10 cellular contexts compared by ENCODE assay signal in the genomic region with DNA sequence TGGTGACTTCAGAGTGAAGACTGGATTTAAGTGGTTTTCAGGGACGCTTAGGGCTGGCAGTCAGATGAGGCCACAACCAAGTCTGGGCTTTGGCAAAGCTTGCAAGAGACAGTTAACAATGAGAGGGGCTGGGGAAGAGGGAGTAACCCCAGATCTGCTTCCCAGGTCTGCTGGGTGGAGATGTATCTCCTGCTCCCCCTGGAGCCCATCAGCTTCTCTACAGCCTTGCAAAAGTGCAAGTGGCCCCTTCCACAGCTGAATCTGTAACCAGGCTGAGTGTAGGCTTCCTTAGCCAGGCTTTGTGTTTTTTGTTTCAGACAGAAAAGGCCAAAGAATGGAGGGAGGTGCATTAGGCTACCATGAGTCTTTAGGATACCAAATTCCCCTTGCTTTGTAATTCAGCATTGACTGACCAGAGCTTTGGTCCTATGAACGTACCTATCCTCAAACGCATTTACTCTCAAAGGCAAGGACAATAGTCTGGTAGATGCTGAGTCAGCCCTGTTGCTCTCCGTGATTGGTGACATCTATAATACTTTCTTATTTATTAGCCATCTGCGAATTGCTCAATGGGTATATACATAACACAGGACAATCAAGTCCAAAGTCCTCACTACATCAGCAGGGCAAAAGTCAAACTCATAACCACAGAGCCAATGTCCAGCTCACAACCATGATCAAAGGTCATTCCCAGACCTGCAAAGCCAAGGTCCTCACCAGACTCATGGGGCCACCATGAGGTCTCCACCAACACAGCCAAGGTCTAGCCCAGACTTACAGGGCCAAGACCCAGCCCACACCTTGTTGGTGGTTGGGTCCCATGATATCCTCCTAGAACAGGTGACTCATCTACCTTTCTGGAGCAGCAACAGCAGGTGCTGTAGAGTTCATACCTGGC. TPM values are rescaled to one million over a fixed set of nuclear protein-coding genes. Genes with fewer than 3 reads are reported as not detected.
A peak's percentile ranks its signal among the peaks of the same experiment; 100 is the strongest.
DNase-seq lines count a peak whose midpoint lies in the region; ATAC-seq and TF ChIP-seq lines count a peak whose summit lies in the region.
"Had no signal": no experiment of that assay in that cellular context is flagged by ENCODE, and none has a peak within 500 bp of the region (broad histone marks: within the 10 kb centered on the region; RNA-seq: fewer than 3 reads in every experiment).

No MANE protein-coding gene starts in this region.

- H2BK120ac ChIP-seq in mesendoderm (ENCODE audit: low read depth, low read length) = no peak overlapping the region

- H3K56ac ChIP-seq in mesendoderm (ENCODE audit: low read length) = no peak overlapping the region

- no peak overlapping the region for H2AFZ ChIP-seq in mammary epithelial cell (ENCODE audit: low read depth, low read length)

- no TSS peak for BruUV-seq in mammary epithelial cell (replicated peaks; lab: Mats Ljungman, UMichigan)

- peak; percentile 11 to 32 for TF ChIP-seq CTCF in mammary epithelial cell (conservative IDR thresholded peaks at IDR 0.05 in 1 of 2, IDR thresholded peaks at IDR 0.05 in 1 of 2; ENCODE audit: extremely low read depth in 1 of 2, insufficient read depth in 1 of 2, low read depth in 1 of 2, low read length in 2 of 2)

- H3K79me2 ChIP-seq in mammary epithelial cell (ENCODE audit: insufficient read depth, low read length) (no peaks in the 10 kb centered on the region), mesendoderm (ENCODE audit: control insufficient read depth, insufficient read depth, low read length) (no peaks in the 10 kb centered on the region)

- H2BK15ac ChIP-seq in mesendoderm (replicated peaks; ENCODE audit: low read depth) = no peak overlapping the region

- ATAC-seq in GM21528 (IDR thresholded peaks at IDR 0.05; ENCODE audit: low FRiP score, unreplicated experiment) (no peak), GM19397 (IDR thresholded peaks at IDR 0.05; ENCODE audit: unreplicated experiment) (no peak), GM18873 (IDR thresholded peaks at IDR 0.05; ENCODE audit: low FRiP score, unreplicated experiment) (no peak)

- intact Hi-C loops in mammary epithelial cell (cut with micrococcal nuclease) = no loop called here

- CTCF ChIA-PET in mammary epithelial cell (lab: Charles Lee; ENCODE audit: low non-redundant PET) = interaction anchor here (0.7 kb wide), 1 partner anchor 93 kb away, joined by 4 read pairs; no protein-coding TSS in a partner anchor

- H3K27ac ChIP-seq in mammary epithelial cell (ENCODE audit: insufficient read depth, low read depth, low read length) (no peak overlapping the region), mesendoderm (ENCODE audit: low read depth, low read length) (no peak overlapping the region)

- H3K9ac ChIP-seq in mammary epithelial cell (ENCODE audit: insufficient read depth, low read length) (no peak overlapping the region), mesendoderm (ENCODE audit: low read length) (no peak overlapping the region)

- H3K36me3 ChIP-seq in mammary epithelial cell (ENCODE audit: insufficient read depth, low read length) (no peaks in the 10 kb centered on the region), mesendoderm (ENCODE audit: control insufficient read depth, insufficient read depth, low read length) (no peaks in the 10 kb centered on the region)

- no peaks in the 10 kb centered on the region for H4K20me1 ChIP-seq in mammary epithelial cell (ENCODE audit: insufficient read depth, low read length)

- no peak overlapping the region for H3K4me3 ChIP-seq in mammary epithelial cell (replicated peaks in 1 of 3; ENCODE audit: insufficient read depth in 1 of 3, low read depth in 2 of 3, low read length in 3 of 3)
- H3K4me3 ChIP-seq in mesendoderm (ENCODE audit: low read length) = no peak overlapping the region
- H3K4me3 ChIP-seq: lung had no signal

- H2BK5ac ChIP-seq in mesendoderm (ENCODE audit: low read length) = no peak overlapping the region

- DNase-seq in NCI-H2171 treated with DMSO at 0.1 percent for 48 hours (lab: John Stamatoyannopoulos, UW) (peak; percentile 1), NCI-H2171 (lab: John Stamatoyannopoulos, UW) (no peak), MV-4-11 (lab: John Stamatoyannopoulos, UW) (peak; percentile 48), mammary epithelial cell (peak; percentile 14), mesendoderm (peak; percentile 67)

- in situ Hi-C loops in mammary epithelial cell (cut with MboI; ENCODE audit: low sequenced_read_pairs in 2 of 2) = loop anchor here in 1 of 2 donors (10.0 kb wide), 1 partner anchor 171 kb away; the partner anchor contains the start of gene SEC22C

- H3K4me2 ChIP-seq in mammary epithelial cell (ENCODE audit: insufficient read depth, low read depth, low read length) = no peak overlapping the region
- no peak overlapping the region for H3K4me2 ChIP-seq in mesendoderm (ENCODE audit: low read length)

- H3K27me3 ChIP-seq in mammary epithelial cell (ENCODE audit: insufficient read depth, low read length) = no peaks in the 10 kb centered on the region
- no peaks in the 10 kb centered on the region for H3K27me3 ChIP-seq in mesendoderm (ENCODE audit: insufficient read depth, low read length, poor library complexity)

- H3K18ac ChIP-seq in mesendoderm (ENCODE audit: low read length) = no peak overlapping the region

- WGBS in mammary epithelial cell (ENCODE audit: low coverage, missing lambda C conversion rate) = 75% methylated on average over 5 of the region's 5 CpGs
- WGBS in mesendoderm (ENCODE audit: extremely low coverage, insufficient coverage, low lambda C conversion rate) = no CpG with 5 or more reads among the region's 5 CpGs

- no peak overlapping the region for H4K5ac ChIP-seq in mesendoderm (ENCODE audit: low read length)

- no peak overlapping the region for H3K4ac ChIP-seq in mesendoderm (ENCODE audit: low read depth, low read length)

- no peak overlapping the region for H2AK5ac ChIP-seq in mesendoderm (ENCODE audit: low read length)

- H3K4me1 ChIP-seq in mammary epithelial cell (ENCODE audit: insufficient read depth, low read length) = no peaks in the 10 kb centered on the region
- no peaks in the 10 kb centered on the region for H3K4me1 ChIP-seq in mesendoderm (ENCODE audit: control insufficient read depth, low read depth, low read length)

- dilution Hi-C loops in mammary epithelial cell (cut with HindIII; ENCODE audit: low sequenced_read_pairs) = loop anchor here (5.0 kb wide), 2 partner anchors 44 to 91 kb away; no protein-coding TSS in a partner anchor

- H4K8ac ChIP-seq in mesendoderm (ENCODE audit: low read depth, low read length) = no peak overlapping the region

- H3K23ac ChIP-seq in mesendoderm (ENCODE audit: low read length) = no peak overlapping the region

- no peaks in the 10 kb centered on the region for H3K9me3 ChIP-seq in mammary epithelial cell (replicated peaks; ENCODE audit: insufficient read depth, low read length)

- no peaks in the 10 kb centered on the region for H3K79me1 ChIP-seq in mesendoderm (ENCODE audit: low read length)

RNA-seq across cellular contexts. Expression of gene CCDC13, which starts 17.1 kb away (rescaled TPM):
- total RNA-seq in mammary epithelial cell = under 1 TPM; 0.49 to 0.50 TPM
- polyA plus RNA-seq in mammary epithelial cell = 0.15 TPM
- polyA minus RNA-seq in mammary epithelial cell = not detected
- 0.20 TPM for polyA plus RNA-seq in mesendoderm (2013, experiment 1 of 2)
- 0.20 TPM for polyA plus RNA-seq in mesendoderm (2013, experiment 2 of 2)

RNA-seq across cellular contexts. Expression of gene HIGD1A, which starts 48.4 kb away (rescaled TPM):
- 100 to 1,000 TPM; 139 to 165 TPM for total RNA-seq in mammary epithelial cell
- polyA plus RNA-seq in mammary epithelial cell = 170 TPM
- polyA minus RNA-seq in mammary epithelial cell = 31.3 TPM
- polyA plus RNA-seq in mesendoderm (2013, experiment 1 of 2) = 244 TPM
- polyA plus RNA-seq in mesendoderm (2013, experiment 2 of 2) = 237 TPM

RNA-seq across cellular contexts. Expression of gene ACKR2, which starts 53.3 kb away (rescaled TPM):
- total RNA-seq in mammary epithelial cell = under 1 TPM; 0.52 to 0.67 TPM
- 0.19 TPM for polyA plus RNA-seq in mammary epithelial cell
- not detected for polyA minus RNA-seq in mammary epithelial cell
- 0.27 TPM for polyA plus RNA-seq in mesendoderm (2013, experiment 1 of 2)
- polyA plus RNA-seq in mesendoderm (2013, experiment 2 of 2) = 0.27 TPM

RNA-seq across cellular contexts. Expression of gene HHATL, which starts 53.3 kb away (rescaled TPM):
- not detected for total RNA-seq in mammary epithelial cell
- not detected for polyA plus RNA-seq in mammary epithelial cell
- not detected for polyA minus RNA-seq in mammary epithelial cell
- not detected for polyA plus RNA-seq in mesendoderm (2013, experiment 1 of 2)
- not detected for polyA plus RNA-seq in mesendoderm (2013, experiment 2 of 2)
- total RNA-seq: temporal lobe had no signal
